8 cellular contexts compared by ENCODE assay signal in the genomic region with DNA sequence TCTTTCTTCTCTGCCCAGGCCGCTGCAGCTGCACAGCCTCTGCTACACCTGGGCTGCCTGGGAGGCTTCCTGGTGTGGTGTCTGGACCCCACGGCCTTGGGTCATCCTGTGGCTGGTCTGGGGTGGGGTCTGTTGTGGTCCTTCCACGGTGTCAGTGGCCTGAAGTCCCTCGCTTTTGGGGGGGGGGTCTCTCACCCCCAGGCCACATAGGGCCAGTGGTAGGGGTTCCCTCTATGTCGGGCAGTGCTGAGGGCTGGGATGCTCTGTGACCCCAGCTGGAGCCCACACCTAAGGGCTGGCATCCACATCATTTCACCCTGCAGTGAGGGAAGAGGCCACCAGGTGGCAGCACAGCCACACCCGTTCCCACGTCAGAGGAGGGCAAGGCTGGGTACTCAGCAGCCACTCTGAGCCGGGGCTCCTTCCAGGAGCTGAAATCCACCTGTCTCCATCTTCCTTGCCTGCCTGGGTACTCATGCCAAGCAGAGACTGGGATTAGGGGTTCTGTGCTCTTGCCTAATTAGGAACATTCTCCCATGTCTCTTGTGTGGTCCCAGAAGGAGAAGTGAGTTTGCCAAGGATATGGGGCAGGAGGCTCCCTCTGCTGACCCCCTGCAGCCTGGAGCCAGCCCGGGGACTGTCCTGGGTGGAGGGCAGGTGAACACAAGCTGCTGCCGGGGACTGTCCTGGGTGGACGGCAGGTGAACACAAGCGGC. TPM values are rescaled to one million over a fixed set of nuclear protein-coding genes. Genes with fewer than 3 reads are reported as not detected.
DNase-seq lines count a peak whose midpoint lies in the region; ATAC-seq and TF ChIP-seq lines count a peak whose summit lies in the region.

No MANE protein-coding gene starts in this region.

- peak; percentile 92 for TF ChIP-seq CTCF in MM.1S (IDR thresholded peaks at IDR 0.05; ENCODE audit: low read length)

- peak; percentile 72 for ATAC-seq in activated naive CD8-positive, alpha-beta T cell treated with anti-CD3 and anti-CD28 coated beads, Interleukin-2, amount 50 U/mL, for 24 hours
- ATAC-seq in HG02852 (IDR thresholded peaks at IDR 0.05; ENCODE audit: unreplicated experiment), result no peak

- H3K27me3 ChIP-seq in MM.1S (replicated peaks; ENCODE audit: insufficient read depth, low read length), result peaks cover 28% of the 10 kb centered on the region

- no peaks in the 10 kb centered on the region for H3K4me1 Mint-ChIP-seq in activated naive CD8-positive, alpha-beta T cell treated with anti-CD3 and anti-CD28 coated beads, Interleukin-2, amount 50 U/mL, for 24 hours

- H3K9me3 ChIP-seq in MM.1S (replicated peaks; ENCODE audit: insufficient read depth, low read length), result no peaks in the 10 kb centered on the region

- intact Hi-C loops in cardiac septum (cut with DNase I), result loop anchor here (2.0 kb wide), 1 partner anchor 305 kb away; no protein-coding TSS in a partner anchor

- H3K9me3 Mint-ChIP-seq in activated naive CD8-positive, alpha-beta T cell treated with anti-CD3 and anti-CD28 coated beads, Interleukin-2, amount 50 U/mL, for 24 hours, result no peaks in the 10 kb centered on the region

- DNase-seq in GM04504 (ENCODE audit: low read depth) (peak; percentile 24), MM.1S (peak; percentile 49), SW480 (ENCODE audit: low spot score) (peak; percentile 34), cardiac septum (ENCODE audit: low spot score) (peak; percentile 86), putamen (ENCODE audit: low spot score) (peak; percentile 48), NCI-H1048 (lab: John Stamatoyannopoulos, UW) (no peak)
- peak; percentile 84 for DNase-seq in activated naive CD8-positive, alpha-beta T cell treated with anti-CD3 and anti-CD28 coated beads, Interleukin-2, amount 50 U/mL, for 24 hours

- H3K27ac Mint-ChIP-seq in activated naive CD8-positive, alpha-beta T cell treated with anti-CD3 and anti-CD28 coated beads, Interleukin-2, amount 50 U/mL, for 24 hours, result no peak overlapping the region

- H3K36me3 ChIP-seq in MM.1S (replicated peaks; ENCODE audit: insufficient read depth, low read length), result no peaks in the 10 kb centered on the region

- no peak overlapping the region for H3K4me3 ChIP-seq in MM.1S (ENCODE audit: low read length)

- no peak overlapping the region for H3K4me2 ChIP-seq in MM.1S (ENCODE audit: low read depth, low read length)

- H3K4me1 ChIP-seq in MM.1S (ENCODE audit: low read length), result peaks cover 8% of the 10 kb centered on the region; the same call in 1 of the 2 replicates

- no peaks in the 10 kb centered on the region for H3K36me3 Mint-ChIP-seq in activated naive CD8-positive, alpha-beta T cell treated with anti-CD3 and anti-CD28 coated beads, Interleukin-2, amount 50 U/mL, for 24 hours (ENCODE audit: low read depth)

- no peak overlapping the region for H2AFZ ChIP-seq in MM.1S (ENCODE audit: low read length)

- H3K9me2 ChIP-seq in MM.1S (replicated peaks; ENCODE audit: insufficient read depth, low read length), result no peaks in the 10 kb centered on the region

- H3K79me2 ChIP-seq in MM.1S (ENCODE audit: low read length), result no peaks in the 10 kb centered on the region

- H3K9ac ChIP-seq in MM.1S (ENCODE audit: low read length), result no peak overlapping the region

- H3K27me3 Mint-ChIP-seq in activated naive CD8-positive, alpha-beta T cell treated with anti-CD3 and anti-CD28 coated beads, Interleukin-2, amount 50 U/mL, for 24 hours, result peaks cover 5% of the 10 kb centered on the region

- no peak overlapping the region for H3K4me3 Mint-ChIP-seq in activated naive CD8-positive, alpha-beta T cell treated with anti-CD3 and anti-CD28 coated beads, Interleukin-2, amount 50 U/mL, for 24 hours

- H3F3A ChIP-seq in MM.1S (ENCODE audit: insufficient read depth, low read length), result no peaks in the 10 kb centered on the region

- no peaks in the 10 kb centered on the region for H4K20me1 ChIP-seq in MM.1S (ENCODE audit: insufficient read depth, low read length)

- no peak overlapping the region for H3K27ac ChIP-seq in MM.1S (ENCODE audit: low read length)

RNA-seq across cellular contexts. Expression of a gene that starts 13.0 kb away (rescaled TPM):
- 39.4 TPM for total RNA-seq in cardiac septum
